25 cellular contexts compared by ENCODE assay signal in genomic region chrX:31449064-31449463, GRCh38.
"Had no signal": no experiment of that assay in that cellular context is flagged by ENCODE, and none has a peak within 500 bp of the region (broad histone marks: within the 10 kb centered on the region; RNA-seq: fewer than 3 reads in every experiment).

No MANE protein-coding gene starts in this region.

- DNase-seq: activated CD4-positive, alpha-beta memory T cell treated with anti-CD3 and anti-CD28 coated beads for 36 hours; activated CD4-positive, alpha-beta T cell treated with anti-CD3 and anti-CD28 coated beads, Interleukin-2, amount 10 ng/mL, durations not matched to agents 7 days and 5 days; activated CD4-positive, CD25-positive, alpha-beta regulatory T cell; activated CD8-positive, alpha-beta memory T cell treated with anti-CD3 and anti-CD28 coated beads for 24 hours; activated effector memory CD4-positive, alpha-beta T cell treated with anti-CD3 and anti-CD28 coated beads, Interleukin-2, amount 50 U/mL, for 16 hours; activated naive CD4-positive, alpha-beta T cell treated with Interleukin-2 at 50 U/mL for 16 hours; activated naive CD8-positive, alpha-beta T cell treated with anti-CD3 and anti-CD28 coated beads, Interleukin-2, amount 50 U/mL, for 24 hours; activated T-cell treated with anti-CD3 and anti-CD28 coated beads, Interleukin-2, amount 50 U/mL, for 4 hours; amniotic stem cell; body of pancreas; central memory CD4-positive, alpha-beta T cell; KG1; NCI-H1105; NCI-H146; NCI-H187 treated with DMSO at 0.1 percent for 48 hours; NCI-H2171; NCI-H226; NCI-H524 treated with DMSO at 0.1 percent for 48 hours; NCI-H82; Peyer's patch; Right ventricle myocardium superior; SJCRH30; SK-N-SH; T-helper 1 cell had no signal

- H3K4me3 ChIP-seq: ascending aorta, body of pancreas, Peyer's patch, SJCRH30 had no signal
